Comparison of ENCODE assay signal across 11 cellular contexts in genomic region chr6:7341989-7342742, GRCh38. TPM values are rescaled to one million over a fixed set of nuclear protein-coding genes. Genes with fewer than 3 reads are reported as not detected.
DNase-seq lines count a peak whose midpoint lies in the region; ATAC-seq and TF ChIP-seq lines count a peak whose summit lies in the region.
"Had no signal": no experiment of that assay in that cellular context is flagged by ENCODE, and none has a peak within 500 bp of the region (broad histone marks: within the 10 kb centered on the region; RNA-seq: fewer than 3 reads in every experiment).

No MANE protein-coding gene starts in this region.

- no peaks in the 10 kb centered on the region for H3K79me2 ChIP-seq in DND-41 (ENCODE audit: insufficient read depth, low read length)

- H3K4me2 ChIP-seq in DND-41 (ENCODE audit: insufficient read depth, low read length) = no peak overlapping the region

- H3K27me3 ChIP-seq in DND-41 (ENCODE audit: insufficient read depth, low read length, poor library complexity) = no peaks in the 10 kb centered on the region
- H3K27me3 ChIP-seq in heart left ventricle = peaks cover 0 to 7% (median 0%) of the 10 kb centered on the region in 9 donors
- H3K27me3 ChIP-seq in CD8-positive, alpha-beta T cell (ENCODE audit: insufficient read depth, low read length) = no peaks in the 10 kb centered on the region
- H3K27me3 ChIP-seq: neutrophil had no signal

- H3K27ac ChIP-seq in DND-41 (ENCODE audit: low read length) (no peak overlapping the region), heart left ventricle (no peak overlapping the region)
- no peak overlapping the region for H3K27ac ChIP-seq in CD8-positive, alpha-beta T cell (ENCODE audit: low read depth, low read length)
- H3K27ac ChIP-seq: neutrophil had no signal

- H3K9me3 Mint-ChIP-seq in T-cell = no peaks in the 10 kb centered on the region
- H3K9me3 Mint-ChIP-seq in CD8-positive, alpha-beta T cell = no peaks in the 10 kb centered on the region

- TF ChIP-seq CTCF in DND-41 (IDR thresholded peaks at IDR 0.05; ENCODE audit: borderline replicate concordance, extremely low read depth, low read length, poor library complexity, severe bottlenecking) (no peak), heart left ventricle (IDR thresholded peaks at IDR 0.05) (no peak)
- no peak for TF ChIP-seq CTCF in CD8-positive, alpha-beta T cell (IDR thresholded peaks at IDR 0.05)

- no peaks in the 10 kb centered on the region for H4K20me1 ChIP-seq in DND-41 (ENCODE audit: insufficient read depth, low read length)

- H3K4me1 ChIP-seq in DND-41 (ENCODE audit: insufficient read depth, low read length) = peaks cover 24% of the 10 kb centered on the region
- peaks cover 0 to 8% (median 0%) of the 10 kb centered on the region in 12 donors for H3K4me1 ChIP-seq in heart left ventricle
- no peaks in the 10 kb centered on the region for H3K4me1 ChIP-seq in CD8-positive, alpha-beta T cell (ENCODE audit: insufficient read depth, low read length)

- CTCF ChIA-PET in T-cell (lab: Charles Lee) = no interaction called here
- CTCF ChIA-PET in CD8-positive, alpha-beta T cell (lab: Charles Lee) = interaction anchor here (0.9 kb wide), 1 partner anchor 29 kb away, joined by 3 read pairs; the partner anchor contains the start of gene SSR1

- WGBS in heart left ventricle, 4 donors = 71 to 81% (median 75%) methylated on average over 9 of the region's 9 CpGs

- no peaks in the 10 kb centered on the region for H3K36me3 ChIP-seq in DND-41 (ENCODE audit: insufficient read depth, low read length)
- H3K36me3 ChIP-seq in heart left ventricle = no peaks in the 10 kb centered on the region
- no peaks in the 10 kb centered on the region for H3K36me3 ChIP-seq in CD8-positive, alpha-beta T cell (ENCODE audit: insufficient read depth, low read length)
- H3K36me3 ChIP-seq: neutrophil had no signal

- DNase-seq in DND-41 (peak; percentile 44), NCI-H2029 treated with DMSO at 0.1 percent for 48 hours (lab: John Stamatoyannopoulos, UW) (peak; percentile 97), heart left ventricle (peak in 2 of 5 donors; percentile 40 to 43), T1000 (lab: John Stamatoyannopoulos, UW) (no peak), T-cell (no peak)
- no peak for DNase-seq in CD8-positive, alpha-beta T cell
- DNase-seq: activated CD4-positive, alpha-beta T cell treated with anti-CD3 and anti-CD28 coated beads for 1 hour; glutamatergic neuron had no signal

- no peak overlapping the region for H3K9ac ChIP-seq in DND-41 (ENCODE audit: low read depth, low read length)

- H3K4me3 Mint-ChIP-seq in T-cell = no peak overlapping the region
- H3K4me3 Mint-ChIP-seq in CD8-positive, alpha-beta T cell = no peak overlapping the region

- H3K27me3 Mint-ChIP-seq in T-cell = peaks cover 9 to 18% of the 10 kb centered on the region in 2 donors
- peaks cover 22% of the 10 kb centered on the region for H3K27me3 Mint-ChIP-seq in CD8-positive, alpha-beta T cell (ENCODE audit: low read depth)

- H2AFZ ChIP-seq in DND-41 (ENCODE audit: low read depth, low read length) = no peak overlapping the region

- H3K4me3 ChIP-seq in DND-41 (ENCODE audit: low read depth in 1 of 2, low read length in 2 of 2) (no peak overlapping the region), heart left ventricle (no peak overlapping the region)
- H3K4me3 ChIP-seq in CD8-positive, alpha-beta T cell (ENCODE audit: low read depth, low read length) = no peak overlapping the region

- POLR2A ChIA-PET in T-cell (lab: Charles Lee) = interaction anchor here in 1 of 2 donors (0.6 kb wide), 1 partner anchor 67 kb away, joined by 3 read pairs; no protein-coding TSS in a partner anchor
- POLR2A ChIA-PET in CD8-positive, alpha-beta T cell (lab: Charles Lee) = interaction anchor here (1.1 kb wide), 1 partner anchor 47 kb away, joined by 3 read pairs; the partner anchor contains the start of genes CAGE1 and RIOK1

- ATAC-seq in DND-41 (ENCODE audit: insufficient read depth, low read depth) (peak; percentile 18; the same call in 2 of the 3 replicates), GM21619 (IDR thresholded peaks at IDR 0.05; ENCODE audit: unreplicated experiment) (peak; percentile 88), heart left ventricle (peak; percentile 83 to 90 (median 84)), T-cell (replicated peaks in 1 of 4) (no peak), HG03045 (IDR thresholded peaks at IDR 0.05; ENCODE audit: unreplicated experiment) (no peak)
- no peak for ATAC-seq in CD8-positive, alpha-beta T cell

- H3K9me3 ChIP-seq in DND-41 (ENCODE audit: insufficient read depth, low read length, severe bottlenecking) = no peaks in the 10 kb centered on the region
- no peaks in the 10 kb centered on the region for H3K9me3 ChIP-seq in heart left ventricle
- H3K9me3 ChIP-seq in CD8-positive, alpha-beta T cell (ENCODE audit: low read length) = no peaks in the 10 kb centered on the region
- H3K9me3 ChIP-seq: neutrophil had no signal

- H3K4me1 Mint-ChIP-seq in T-cell = peaks cover 0 to 11% (median 0%) of the 10 kb centered on the region in 3 donors
- H3K4me1 Mint-ChIP-seq in CD8-positive, alpha-beta T cell (ENCODE audit: low read depth) = peaks cover 8% of the 10 kb centered on the region

- TF ChIP-seq POLR2A in heart left ventricle (IDR thresholded peaks at IDR 0.05) = no peak

- H3K27ac Mint-ChIP-seq in T-cell = no peak overlapping the region
- no peak overlapping the region for H3K27ac Mint-ChIP-seq in CD8-positive, alpha-beta T cell

- intact Hi-C loops in heart left ventricle (cut with DNase I) = no loop called here
- intact Hi-C loops in CD8-positive, alpha-beta T cell (cut with DNase I, micrococcal nuclease) = no loop called here

- no peaks in the 10 kb centered on the region for H3K36me3 Mint-ChIP-seq in T-cell
- no peaks in the 10 kb centered on the region for H3K36me3 Mint-ChIP-seq in CD8-positive, alpha-beta T cell

RNA-seq across cellular contexts. Expression of gene SSR1, which starts 29.2 kb away (rescaled TPM):
- total RNA-seq in heart left ventricle (100 to 1,000 TPM in 1 of 9 donors, 10 to 100 TPM in 8; 20.6 to 106 (median 67.9) TPM), T-cell (100 to 1,000 TPM in 3 of 5 donors, 10 to 100 TPM in 2; 75.7 to 111 (median 100) TPM)
- 10 to 100 TPM in 1 of 2 donors, 1 to 10 TPM in 1; 8.6 to 80.0 TPM for polyA plus RNA-seq in heart left ventricle
- 10 to 100 TPM; 40.5 to 42.5 TPM for total RNA-seq in CD8-positive, alpha-beta T cell

RNA-seq across cellular contexts. Expression of gene CAGE1, which starts 47.4 kb away (rescaled TPM):
- under 1 TPM in 1 of 9 donors, not detected in 8; 0.54 TPM for total RNA-seq in heart left ventricle
- not detected for polyA plus RNA-seq in heart left ventricle
- under 1 TPM in 4 of 5 donors, not detected in 1; 0.09 to 0.75 (median 0.31) TPM for total RNA-seq in T-cell
- under 1 TPM; 0.33 to 0.49 TPM for total RNA-seq in CD8-positive, alpha-beta T cell

RNA-seq across cellular contexts. Expression of gene RIOK1, which starts 47.4 kb away (rescaled TPM):
- total RNA-seq in heart left ventricle (10 to 100 TPM in 4 of 9 donors, 1 to 10 TPM in 5; 8.8 to 14.4 (median 9.7) TPM), T-cell (10 to 100 TPM; 27.4 to 42.9 (median 34.6) TPM)
- 10 to 100 TPM in 1 of 2 donors, 1 to 10 TPM in 1; 7.0 to 13.1 TPM for polyA plus RNA-seq in heart left ventricle
- total RNA-seq in CD8-positive, alpha-beta T cell = 10 to 100 TPM; 47.3 to 56.3 TPM

Comparison
In these comparisons a context has a peak if more than half of its experiments do, and no peak if none do; other contexts are left out.
1. ATAC-seq: peak in DND-41 (single experiment), GM21619 (single experiment) and heart left ventricle (4 of 4); none in T-cell (0 of 4), CD8-positive, alpha-beta T cell (single experiment) and HG03045 (single experiment).
2. DNase-seq: peak in DND-41 (single experiment) and NCI-H2029 treated with DMSO at 0.1 percent for 48 hours (single experiment); none in T1000 (single experiment), T-cell (0 of 34) and CD8-positive, alpha-beta T cell (0 of 7).